Comparison of ENCODE assay signal across 11 cellular contexts in genomic region chr9:2227468-2227867, GRCh38.
DNase-seq lines count a peak whose midpoint lies in the region; TF ChIP-seq lines count a peak whose summit lies in the region.
"Had no signal": no experiment of that assay in that cellular context is flagged by ENCODE, and none has a peak within 500 bp of the region (broad histone marks: within the 10 kb centered on the region; RNA-seq: fewer than 3 reads in every experiment).

No MANE protein-coding gene starts in this region.

- H4K20me1 ChIP-seq in OCI-LY7 (ENCODE audit: insufficient read depth, low read length) (no peaks in the 10 kb centered on the region), hepatocyte (ENCODE audit: insufficient read depth, poor library complexity, severe bottlenecking) (no peaks in the 10 kb centered on the region)

- intact Hi-C loops in OCI-LY7 (cut with micrococcal nuclease; ENCODE audit: unreplicated experiment) = loop anchor here (10.0 kb wide), 1 partner anchor 47 kb away; no protein-coding TSS in a partner anchor

- no peak overlapping the region for H3K4me3 Mint-ChIP-seq in progenitor cell of endocrine pancreas (ENCODE audit: low read depth)
- H3K4me3 Mint-ChIP-seq: activated CD4-positive, alpha-beta T cell treated with anti-CD3 and anti-CD28 coated beads for 36 hours; CD8-positive, alpha-beta T cell had no signal

- TF ChIP-seq CTCF in OCI-LY7 (conservative IDR thresholded peaks at IDR 0.05; ENCODE audit: low read length) = no peak
- TF ChIP-seq CTCF in fibroblast of the aortic adventitia (IDR thresholded peaks at IDR 0.05; ENCODE audit: insufficient read depth, low read length) = no peak
- no peak for TF ChIP-seq CTCF in progenitor cell of endocrine pancreas (IDR thresholded peaks at IDR 0.05; ENCODE audit: unreplicated experiment)
- TF ChIP-seq CTCF in hepatocyte (IDR thresholded peaks at IDR 0.05; ENCODE audit: poor library complexity) = no peak

- H3K36me3 ChIP-seq in OCI-LY7 (ENCODE audit: insufficient read depth, low read length) (no peaks in the 10 kb centered on the region), hepatocyte (replicated peaks; ENCODE audit: insufficient read depth, low read depth) (no peaks in the 10 kb centered on the region)
- H3K36me3 ChIP-seq: brain microvascular endothelial cell had no signal

- CTCF ChIA-PET in OCI-LY7 (lab: Charles Lee; ENCODE audit: unreplicated experiment) = no interaction called here

- WGBS in hepatocyte (ENCODE audit: low lambda C conversion rate, missing lambda C conversion rate) = 77% methylated on average over 3 of the region's 3 CpGs

- peaks cover 24% of the 10 kb centered on the region for H3K4me1 Mint-ChIP-seq in progenitor cell of endocrine pancreas (ENCODE audit: low read depth)
- H3K4me1 Mint-ChIP-seq: activated CD4-positive, alpha-beta T cell treated with anti-CD3 and anti-CD28 coated beads for 36 hours had no signal

- H3K4me3 ChIP-seq in OCI-LY7 (ENCODE audit: low read depth, low read length, poor library complexity, severe bottlenecking) (no peak overlapping the region), fibroblast of the aortic adventitia (ENCODE audit: low read depth, low read length) (no peak overlapping the region), hepatocyte (no peak overlapping the region)

- H3K79me2 ChIP-seq in OCI-LY7 (ENCODE audit: insufficient read depth, low read depth, low read length) = no peaks in the 10 kb centered on the region
- H3K79me2 ChIP-seq in hepatocyte = no peaks in the 10 kb centered on the region

- no TSS peak for BruUV-seq in OCI-LY7 (replicated peaks; lab: Mats Ljungman, UMichigan)

- H3K9me3 ChIP-seq in OCI-LY7 (ENCODE audit: low read length) = peaks cover 11% of the 10 kb centered on the region; the same call in 1 of the 2 replicates
- no peaks in the 10 kb centered on the region for H3K9me3 ChIP-seq in hepatocyte (ENCODE audit: low read depth)

- DNase-seq in GM04503 (ENCODE audit: low read depth) (peak; percentile 34), OCI-LY7 (ENCODE audit: low spot score) (no peak), fibroblast of the aortic adventitia (ENCODE audit: low read depth) (peak; percentile 90), progenitor cell of endocrine pancreas (ENCODE audit: low spot score, unreplicated experiment) (no peak), NCI-H345 treated with DMSO at 0.1 percent for 48 hours (lab: John Stamatoyannopoulos, UW; ENCODE audit: unreplicated experiment) (no peak), epidermal melanocyte (ENCODE audit: insufficient read length, low spot score) (no peak), hepatocyte (ENCODE audit: low spot score) (no peak)
- DNase-seq: brain microvascular endothelial cell; CD8-positive, alpha-beta T cell had no signal

- H3K36me3 Mint-ChIP-seq in progenitor cell of endocrine pancreas (ENCODE audit: insufficient read depth) = peaks cover 2% of the 10 kb centered on the region
- H3K36me3 Mint-ChIP-seq: CD8-positive, alpha-beta T cell had no signal

- peak overlapping the region; percentile 74; the same call in 1 of the 2 replicates for H2AFZ ChIP-seq in OCI-LY7 (ENCODE audit: low read length)
- H2AFZ ChIP-seq in hepatocyte = no peak overlapping the region

- no peak overlapping the region for H3K4me2 ChIP-seq in OCI-LY7 (ENCODE audit: low read length)
- H3K4me2 ChIP-seq in hepatocyte = no peak overlapping the region
- H3K4me2 ChIP-seq: KMS-11 had no signal

- no peaks in the 10 kb centered on the region for H3K27me3 ChIP-seq in hepatocyte
- H3K27me3 ChIP-seq: brain microvascular endothelial cell had no signal

- H3K27ac ChIP-seq in OCI-LY7 (ENCODE audit: low read depth, low read length, poor library complexity, severe bottlenecking) (no peak overlapping the region), hepatocyte (no peak overlapping the region)
- H3K27ac ChIP-seq: brain microvascular endothelial cell, KMS-11 had no signal

- no peaks in the 10 kb centered on the region for H3K9me2 ChIP-seq in OCI-LY7 (ENCODE audit: insufficient read depth, low read length)
- no peaks in the 10 kb centered on the region for H3K9me2 ChIP-seq in hepatocyte (replicated peaks; ENCODE audit: insufficient read depth)

- H3K27me3 Mint-ChIP-seq in progenitor cell of endocrine pancreas = no peaks in the 10 kb centered on the region
- H3K27me3 Mint-ChIP-seq: activated CD4-positive, alpha-beta T cell treated with anti-CD3 and anti-CD28 coated beads for 36 hours had no signal

- peak overlapping the region; percentile 73 for H3K27ac Mint-ChIP-seq in progenitor cell of endocrine pancreas
- H3K27ac Mint-ChIP-seq: activated CD4-positive, alpha-beta T cell treated with anti-CD3 and anti-CD28 coated beads for 36 hours; CD8-positive, alpha-beta T cell had no signal

- peaks cover 8% of the 10 kb centered on the region for H3K9me3 Mint-ChIP-seq in progenitor cell of endocrine pancreas (ENCODE audit: low read depth)

- peaks cover 24% of the 10 kb centered on the region for H3K4me1 ChIP-seq in OCI-LY7 (ENCODE audit: insufficient read depth, low read length, poor library complexity, severe bottlenecking)
- no peaks in the 10 kb centered on the region for H3K4me1 ChIP-seq in hepatocyte (ENCODE audit: insufficient read depth)

- POLR2A ChIA-PET in OCI-LY7 (lab: Charles Lee) = interaction anchor here (1.0 kb wide), 1 partner anchor 15 kb away, joined by 3 read pairs; no protein-coding TSS in a partner anchor

Comparison
In these comparisons a context has a peak if more than half of its experiments do, and no peak if none do; other contexts are left out.
1. DNase-seq: peak in GM04503 (single experiment) and fibroblast of the aortic adventitia (single experiment); none in OCI-LY7 (single experiment), progenitor cell of endocrine pancreas (single experiment), NCI-H345 treated with DMSO at 0.1 percent for 48 hours (single experiment), epidermal melanocyte (single experiment) and hepatocyte (single experiment).